In genomic region chr4:41146196-41146595, GRCh38 we compare ENCODE assay signal across 11 cellular contexts.
DNase-seq lines count a peak whose midpoint lies in the region; ATAC-seq and TF ChIP-seq lines count a peak whose summit lies in the region.
"Had no signal": no experiment of that assay in that cellular context is flagged by ENCODE, and none has a peak within 500 bp of the region (broad histone marks: within the 10 kb centered on the region; RNA-seq: fewer than 3 reads in every experiment).

No MANE protein-coding gene starts in this region.

- H3K36me3 ChIP-seq in Panc1 (ENCODE audit: control insufficient read depth, insufficient read depth, low read length) = no peaks in the 10 kb centered on the region
- H3K36me3 ChIP-seq in muscle layer of duodenum (ENCODE audit: control insufficient read depth in 1 of 2, insufficient read depth in 2 of 2, low read length in 2 of 2) = peaks cover 0 to 10% of the 10 kb centered on the region in 2 donors
- no peaks in the 10 kb centered on the region for H3K36me3 ChIP-seq in thyroid gland
- no peaks in the 10 kb centered on the region for H3K36me3 ChIP-seq in prostate gland

- H3K4me1 ChIP-seq in Panc1 (ENCODE audit: control insufficient read depth, insufficient read depth, low read length) (peaks cover 43% of the 10 kb centered on the region), muscle layer of duodenum (ENCODE audit: control insufficient read depth in 1 of 2, insufficient read depth in 2 of 2, low read length in 2 of 2) (peaks cover 26 to 41% of the 10 kb centered on the region in 2 donors), thyroid gland (peaks cover 56 to 61% of the 10 kb centered on the region in 2 donors), prostate gland (replicated peaks) (peaks cover 4% of the 10 kb centered on the region)

- WGBS in thyroid gland, 2 donors = 90% methylated on average over 5 of the region's 5 CpGs
- WGBS in prostate gland = 92% methylated on average over 5 of the region's 5 CpGs

- CTCF ChIA-PET in Panc1 (lab: Charles Lee) = interaction anchor here (0.6 kb wide), 1 partner anchor 257 kb away, joined by 5 read pairs; no protein-coding TSS in a partner anchor

- intact Hi-C loops in Panc1 (cut with micrococcal nuclease; ENCODE audit: unreplicated experiment) (loop anchor here (10.0 kb wide), 1 partner anchor 59 kb away; no protein-coding TSS in a partner anchor), thyroid gland (cut with DNase I) (no loop called here), prostate gland (cut with DNase I) (no loop called here)

- H3K9me3 ChIP-seq in Panc1 (ENCODE audit: control insufficient read depth, insufficient read depth, low read depth, low read length) = no peaks in the 10 kb centered on the region
- H3K9me3 ChIP-seq in muscle layer of duodenum (ENCODE audit: control insufficient read depth in 1 of 2, low read length in 2 of 2) = no peaks in the 10 kb centered on the region
- H3K9me3 ChIP-seq in thyroid gland = no peaks in the 10 kb centered on the region
- H3K9me3 ChIP-seq in prostate gland = no peaks in the 10 kb centered on the region

- H3K27ac ChIP-seq in Panc1 (ENCODE audit: low read length) (peak overlapping the region; percentile 80), cingulate gyrus (ENCODE audit: low read depth, low read length) (peak overlapping the region; percentile 96), muscle layer of duodenum (ENCODE audit: low read length) (peak overlapping the region; percentile 18), thyroid gland (peak overlapping the region; percentile 84 to 95 (median 91)), prostate gland (no peak overlapping the region)

- TF ChIP-seq CTCF in Panc1 (IDR thresholded peaks at IDR 0.05) = no peak
- TF ChIP-seq CTCF in thyroid gland (IDR thresholded peaks at IDR 0.05) = no peak
- TF ChIP-seq CTCF in prostate gland (IDR thresholded peaks at IDR 0.05) = no peak

- H3K4me3 ChIP-seq in Panc1 (ENCODE audit: low read depth in 2 of 2, low read length in 2 of 2) (peak overlapping the region; percentile 15 to 37; a peak in 3 of 4 replicates), muscle layer of duodenum (ENCODE audit: low read depth in 1 of 2, low read length in 2 of 2) (no peak overlapping the region), thyroid gland (replicated peaks in 1 of 3) (no peak overlapping the region), prostate gland (no peak overlapping the region)

- DNase-seq in Panc1 (ENCODE audit: low read depth, low spot score) = no peak
- no peak for DNase-seq in thyroid gland
- DNase-seq in prostate gland (ENCODE audit: low spot score) = no peak
- DNase-seq in activated CD4-positive, alpha-beta T cell treated with anti-CD3 and anti-CD28 coated beads, Interleukin-2, amount 50 U/mL, for 1 hour = no peak
- DNase-seq: activated naive CD8-positive, alpha-beta T cell treated with anti-CD3 and anti-CD28 coated beads, Interleukin-2, amount 50 U/mL, for 24 hours; CD8-positive, alpha-beta T cell; NCI-H2029 treated with DMSO at 0.1 percent for 48 hours had no signal

- POLR2A ChIA-PET in Panc1 (lab: Charles Lee) = interaction anchor here (0.6 kb wide), 1 partner anchor 255 kb away, joined by 3 read pairs; no protein-coding TSS in a partner anchor

- ATAC-seq in Panc1 (no peak), HG03025 (IDR thresholded peaks at IDR 0.05; ENCODE audit: low FRiP score, unreplicated experiment) (no peak)
- ATAC-seq: activated naive CD8-positive, alpha-beta T cell treated with anti-CD3 and anti-CD28 coated beads, Interleukin-2, amount 50 U/mL, for 24 hours; CD8-positive, alpha-beta T cell; stimulated activated memory B cell treated with anti-CD40 and anti-IgM and Interleukin-4, amounts not matched to agents 10 μg/mL and 1 μg/mL and 100 μg/mL, for 72 hours had no signal

- no TSS peak for BruUV-seq in Panc1 (replicated peaks; lab: Mats Ljungman, UMichigan)

- H3K27me3 ChIP-seq in Panc1 (ENCODE audit: control insufficient read depth, insufficient read depth, low read length) (no peaks in the 10 kb centered on the region), muscle layer of duodenum (ENCODE audit: low read depth, low read length) (no peaks in the 10 kb centered on the region), thyroid gland (no peaks in the 10 kb centered on the region), prostate gland (replicated peaks; ENCODE audit: insufficient read depth) (no peaks in the 10 kb centered on the region)

- TF ChIP-seq POLR2A in thyroid gland (IDR thresholded peaks at IDR 0.05) (no peak), prostate gland (IDR thresholded peaks at IDR 0.05) (no peak)

- in situ Hi-C loops in Panc1 (cut with HindIII; ENCODE audit: low pct_unique_long_range_greater_than_20kb, low sequenced_read_pairs) = no loop called here

Comparison
In these comparisons a context has a peak if more than half of its experiments do, and no peak if none do; other contexts are left out.
1. H3K27ac ChIP-seq: peak in Panc1 (single experiment), cingulate gyrus (single experiment), muscle layer of duodenum (single experiment) and thyroid gland (3 of 3); none in prostate gland (0 of 2).
2. H3K4me3 ChIP-seq: peak in Panc1 (2 of 2); none in muscle layer of duodenum (0 of 2), thyroid gland (0 of 3) and prostate gland (0 of 2).